In the genomic region with DNA sequence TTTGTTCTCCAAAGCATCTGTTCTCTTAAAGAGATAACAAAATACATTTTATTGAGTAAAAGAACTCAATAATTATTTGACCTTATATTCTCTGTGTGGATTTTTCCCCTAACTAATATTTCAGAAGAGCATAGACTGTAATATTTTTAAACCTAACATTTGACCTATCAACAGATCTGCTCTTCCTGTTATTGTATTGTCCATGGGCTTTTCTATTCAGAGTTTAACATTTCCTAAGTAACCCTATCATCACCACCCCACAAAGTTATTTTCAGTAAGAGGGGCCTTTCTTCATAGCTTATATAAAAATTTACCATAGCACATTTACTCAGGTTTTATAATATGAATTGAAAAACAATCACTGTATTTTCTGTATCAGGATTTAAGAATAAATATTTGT, we compare ENCODE assay signal across 16 cellular contexts. TPM values are rescaled to one million over a fixed set of nuclear protein-coding genes. Genes with fewer than 3 reads are reported as not detected.
DNase-seq lines count a peak whose midpoint lies in the region; TF ChIP-seq lines count a peak whose summit lies in the region.
"Had no signal": no experiment of that assay in that cellular context is flagged by ENCODE, and none has a peak within 500 bp of the region (broad histone marks: within the 10 kb centered on the region; RNA-seq: fewer than 3 reads in every experiment).

No MANE protein-coding gene starts in this region.

- POLR2A ChIA-PET in MCF 10A (lab: Yijun Ruan, JAX), result interaction anchor here (0.6 to 7.5 kb wide), 8 partner anchors 10 to 214 kb away, joined by 3 to 108 read pairs (median 4); partner anchors contain the start of genes LNX2 and POLR1D
- POLR2A ChIA-PET in CD8-positive, alpha-beta memory T cell (lab: Charles Lee), result interaction anchor here (0.9 kb wide), 1 partner anchor 164 kb away, joined by 3 read pairs; no protein-coding TSS in a partner anchor

- TF ChIP-seq POLR2A in breast epithelium (IDR thresholded peaks at IDR 0.05), result no peak
- TF ChIP-seq POLR2A in sigmoid colon (IDR thresholded peaks at IDR 0.05), result no peak
- TF ChIP-seq POLR2A in vagina (IDR thresholded peaks at IDR 0.05), result no peak

- CTCF ChIA-PET in MCF 10A (lab: Yijun Ruan, JAX), result interaction anchor here (0.8 to 2.1 kb wide), 4 partner anchors 14 to 191 kb away, joined by 4 to 8 read pairs (median 6); partner anchors contain the start of gene POLR1D
- CTCF ChIA-PET in activated naive CD4-positive, alpha-beta T cell treated with anti-CD3 and anti-CD28 coated beads for 36 hours (lab: Charles Lee), result interaction anchor here (0.6 kb wide), 2 partner anchors 233 to 361 kb away, joined by 3 read pairs; no protein-coding TSS in a partner anchor
- CTCF ChIA-PET in CD8-positive, alpha-beta memory T cell (lab: Charles Lee), result interaction anchor here (1.1 to 2.1 kb wide), 2 partner anchors 19 to 234 kb away, joined by 3 to 9 read pairs; partner anchors contain the start of gene LNX2

- H3K9me3 ChIP-seq in breast epithelium (no peaks in the 10 kb centered on the region), hepatocyte (ENCODE audit: low read depth) (no peaks in the 10 kb centered on the region), sigmoid colon (no peaks in the 10 kb centered on the region), vagina (no peaks in the 10 kb centered on the region)
- no peaks in the 10 kb centered on the region for H3K9me3 ChIP-seq in CD8-positive, alpha-beta memory T cell (ENCODE audit: low read length)
- H3K9me3 ChIP-seq: MG63 had no signal

- H3K4me1 Mint-ChIP-seq in MCF 10A (ENCODE audit: insufficient read depth, unreplicated experiment), result peaks cover 47% of the 10 kb centered on the region
- H3K4me1 Mint-ChIP-seq in activated naive CD4-positive, alpha-beta T cell treated with anti-CD3 and anti-CD28 coated beads for 36 hours (ENCODE audit: low read depth), result peaks cover 56% of the 10 kb centered on the region
- peaks cover 51 to 83% (median 76%) of the 10 kb centered on the region in 3 donors for H3K4me1 Mint-ChIP-seq in CD8-positive, alpha-beta memory T cell

- H2AFZ ChIP-seq in hepatocyte, result no peak overlapping the region

- H3K9me2 ChIP-seq in hepatocyte (replicated peaks; ENCODE audit: insufficient read depth), result no peaks in the 10 kb centered on the region

- no peaks in the 10 kb centered on the region for H3K9me3 Mint-ChIP-seq in MCF 10A (ENCODE audit: unreplicated experiment)
- H3K9me3 Mint-ChIP-seq in activated naive CD4-positive, alpha-beta T cell treated with anti-CD3 and anti-CD28 coated beads for 36 hours, result no peaks in the 10 kb centered on the region
- no peaks in the 10 kb centered on the region for H3K9me3 Mint-ChIP-seq in CD8-positive, alpha-beta memory T cell

- peaks cover 4% of the 10 kb centered on the region for H4K20me1 ChIP-seq in hepatocyte (ENCODE audit: insufficient read depth, poor library complexity, severe bottlenecking)

- H3K36me3 ChIP-seq in breast epithelium, result no peaks in the 10 kb centered on the region
- no peaks in the 10 kb centered on the region for H3K36me3 ChIP-seq in hepatocyte (replicated peaks; ENCODE audit: insufficient read depth, low read depth)
- H3K36me3 ChIP-seq in sigmoid colon, result no peaks in the 10 kb centered on the region
- no peaks in the 10 kb centered on the region for H3K36me3 ChIP-seq in vagina
- no peaks in the 10 kb centered on the region for H3K36me3 ChIP-seq in CD8-positive, alpha-beta memory T cell (ENCODE audit: insufficient read depth, low read length)

- peaks cover 69% of the 10 kb centered on the region for H3K79me2 ChIP-seq in hepatocyte

- no peak overlapping the region for H3K4me2 ChIP-seq in hepatocyte

- H3K4me3 Mint-ChIP-seq in MCF 10A (ENCODE audit: unreplicated experiment), result no peak overlapping the region
- H3K4me3 Mint-ChIP-seq in activated naive CD4-positive, alpha-beta T cell treated with anti-CD3 and anti-CD28 coated beads for 36 hours, result no peak overlapping the region
- H3K4me3 Mint-ChIP-seq in CD8-positive, alpha-beta memory T cell, result no peak overlapping the region

- peaks cover 0 to 19% of the 10 kb centered on the region in 2 donors for H3K4me1 ChIP-seq in breast epithelium
- H3K4me1 ChIP-seq in hepatocyte (ENCODE audit: insufficient read depth), result peaks cover 21% of the 10 kb centered on the region
- H3K4me1 ChIP-seq in sigmoid colon, result peaks cover 0 to 84% (median 70%) of the 10 kb centered on the region in 4 donors
- H3K4me1 ChIP-seq in vagina, result peaks cover 65% of the 10 kb centered on the region
- peaks cover 12% of the 10 kb centered on the region for H3K4me1 ChIP-seq in CD8-positive, alpha-beta memory T cell (ENCODE audit: insufficient read depth, low read length)

- no peak for TF ChIP-seq CTCF in MCF 10A (IDR thresholded peaks at IDR 0.05; ENCODE audit: unreplicated experiment)
- TF ChIP-seq CTCF in breast epithelium (IDR thresholded peaks at IDR 0.05), result no peak
- no peak for TF ChIP-seq CTCF in hepatocyte (IDR thresholded peaks at IDR 0.05; ENCODE audit: poor library complexity)
- TF ChIP-seq CTCF in sigmoid colon (IDR thresholded peaks at IDR 0.05), result no peak
- TF ChIP-seq CTCF in vagina (IDR thresholded peaks at IDR 0.05), result no peak

- BruUV-seq in MCF 10A (replicated peaks; lab: Mats Ljungman, UMichigan), result no TSS peak

- H3K4me3 ChIP-seq in breast epithelium, result no peak overlapping the region
- no peak overlapping the region for H3K4me3 ChIP-seq in hepatocyte
- H3K4me3 ChIP-seq in sigmoid colon, result no peak overlapping the region
- no peak overlapping the region for H3K4me3 ChIP-seq in vagina
- no peak overlapping the region for H3K4me3 ChIP-seq in CD8-positive, alpha-beta memory T cell (ENCODE audit: low read length)
- H3K4me3 ChIP-seq: MG63 had no signal

- H3K27ac Mint-ChIP-seq in MCF 10A (ENCODE audit: low read depth, unreplicated experiment), result peak overlapping the region; percentile 63
- H3K27ac Mint-ChIP-seq in activated naive CD4-positive, alpha-beta T cell treated with anti-CD3 and anti-CD28 coated beads for 36 hours, result no peak overlapping the region
- no peak overlapping the region for H3K27ac Mint-ChIP-seq in CD8-positive, alpha-beta memory T cell

- DNase-seq in MCF 10A (ENCODE audit: unreplicated experiment) (no peak), breast epithelium (ENCODE audit: low spot score in 2 of 2) (no peak), hepatocyte (ENCODE audit: low spot score) (no peak), sigmoid colon (no peak), vagina (ENCODE audit: extremely low spot score in 2 of 2) (no peak), CD1c-positive myeloid dendritic cell (ENCODE audit: extremely low spot score) (no peak)
- no peak for DNase-seq in activated naive CD4-positive, alpha-beta T cell treated with anti-CD3 and anti-CD28 coated beads for 36 hours
- DNase-seq in CD8-positive, alpha-beta memory T cell, result no peak
- DNase-seq: COR-L47; KG1; NCI-H1092 treated with DMSO at 0.1 percent for 48 hours; NCI-H1694 treated with DMSO at 0.1 percent for 48 hours; NCI-H345; NK-92 treated with Interleukin-12 subunit alpha and Interleukin-12 subunit beta, amount 100 ng/mL, for 24 hours; OCI-M1 had no signal

- peak overlapping the region in 1 of 2 donors; percentile 37 for H3K27ac ChIP-seq in breast epithelium
- H3K27ac ChIP-seq in hepatocyte, result peak overlapping the region; percentile 43
- peak overlapping the region; percentile 57 to 80 (median 72) for H3K27ac ChIP-seq in sigmoid colon
- H3K27ac ChIP-seq in vagina, result peak overlapping the region; percentile 62
- no peak overlapping the region for H3K27ac ChIP-seq in CD8-positive, alpha-beta memory T cell (ENCODE audit: low read depth, low read length)

- H3K27me3 Mint-ChIP-seq in MCF 10A (ENCODE audit: insufficient read depth, unreplicated experiment), result no peaks in the 10 kb centered on the region
- H3K27me3 Mint-ChIP-seq in activated naive CD4-positive, alpha-beta T cell treated with anti-CD3 and anti-CD28 coated beads for 36 hours (ENCODE audit: low read depth), result no peaks in the 10 kb centered on the region
- no peaks in the 10 kb centered on the region for H3K27me3 Mint-ChIP-seq in CD8-positive, alpha-beta memory T cell

- TF ChIP-seq EP300 in sigmoid colon (IDR thresholded peaks at IDR 0.05), result no peak

- intact Hi-C loops in MCF 10A (cut with micrococcal nuclease) (no loop called here), breast epithelium (cut with DNase I; ENCODE audit: low total_unique reads) (no loop called here), sigmoid colon (cut with DNase I) (loop anchor here (10.0 kb wide), 1 partner anchor 654 kb away; no protein-coding TSS in a partner anchor), vagina (cut with DNase I) (no loop called here)
- intact Hi-C loops in activated naive CD4-positive, alpha-beta T cell treated with anti-CD3 and anti-CD28 coated beads for 36 hours (cut with micrococcal nuclease), result no loop called here

- no peaks in the 10 kb centered on the region for H3K27me3 ChIP-seq in breast epithelium
- H3K27me3 ChIP-seq in hepatocyte, result no peaks in the 10 kb centered on the region
- no peaks in the 10 kb centered on the region for H3K27me3 ChIP-seq in sigmoid colon
- no peaks in the 10 kb centered on the region for H3K27me3 ChIP-seq in vagina
- H3K27me3 ChIP-seq in CD8-positive, alpha-beta memory T cell (ENCODE audit: insufficient read depth, low read length, poor library complexity, severe bottlenecking), result no peaks in the 10 kb centered on the region
- H3K27me3 ChIP-seq: MG63 had no signal

- H3K36me3 Mint-ChIP-seq in MCF 10A (ENCODE audit: insufficient read depth, unreplicated experiment), result no peaks in the 10 kb centered on the region
- peaks cover 5% of the 10 kb centered on the region for H3K36me3 Mint-ChIP-seq in activated naive CD4-positive, alpha-beta T cell treated with anti-CD3 and anti-CD28 coated beads for 36 hours (ENCODE audit: low read depth)
- H3K36me3 Mint-ChIP-seq in CD8-positive, alpha-beta memory T cell, result peaks cover 0 to 11% (median 3%) of the 10 kb centered on the region in 3 donors

RNA-seq across cellular contexts. Expression of gene POLR1D, which starts 17.5 kb away (rescaled TPM):
- total RNA-seq in MCF 10A (2022) (123 and 146 TPM in 2 replicates), breast epithelium (100 to 1,000 TPM; 103 to 130 (median 115) TPM), hepatocyte (102 and 106 TPM in 2 replicates), sigmoid colon (100 to 1,000 TPM; 130 to 224 (median 174) TPM), vagina (74.2 TPM)
- polyA plus RNA-seq in hepatocyte (98.4 and 116 TPM in 2 replicates), sigmoid colon (100 to 1,000 TPM; 126 to 134 (median 134) TPM)
- 100 to 1,000 TPM; 132 to 142 TPM for total RNA-seq in activated naive CD4-positive, alpha-beta T cell treated with anti-CD3 and anti-CD28 coated beads for 36 hours
- 100 to 1,000 TPM; 134 to 137 TPM for total RNA-seq in CD8-positive, alpha-beta memory T cell
- polyA plus RNA-seq in CD8-positive, alpha-beta memory T cell, result 135 TPM

RNA-seq across cellular contexts. Expression of gene LNX2, which starts 18.9 kb away (rescaled TPM):
- 12.3 and 15.6 TPM in 2 replicates for total RNA-seq in MCF 10A (2022)
- 10 to 100 TPM in 2 of 3 donors, 1 to 10 TPM in 1; 5.9 to 19.3 (median 19.2) TPM for total RNA-seq in breast epithelium
- 28.5 and 28.8 TPM in 2 replicates for total RNA-seq in hepatocyte
- 8.7 and 8.8 TPM in 2 replicates for polyA plus RNA-seq in hepatocyte
- total RNA-seq in sigmoid colon, result 10 to 100 TPM in 3 of 4 donors, 1 to 10 TPM in 1; 7.7 to 13.9 (median 10.6) TPM
- polyA plus RNA-seq in sigmoid colon, result 10 to 100 TPM in 2 of 3 donors, 1 to 10 TPM in 1; 9.4 to 22.2 (median 13.2) TPM
- total RNA-seq in vagina, result 12.0 TPM
- 1 to 10 TPM; 5.8 to 6.4 TPM for total RNA-seq in activated naive CD4-positive, alpha-beta T cell treated with anti-CD3 and anti-CD28 coated beads for 36 hours
- total RNA-seq in CD8-positive, alpha-beta memory T cell, result 1 to 10 TPM; 4.4 to 4.7 TPM
- polyA plus RNA-seq in CD8-positive, alpha-beta memory T cell, result 5.0 TPM
